14 cellular contexts compared by ENCODE assay signal in genomic region chr17:47700471-47701449, GRCh38. TPM values are rescaled to one million over a fixed set of nuclear protein-coding genes. Genes with fewer than 3 reads are reported as not detected.
DNase-seq lines count a peak whose midpoint lies in the region; ATAC-seq lines count a peak whose summit lies in the region.
"Had no signal": no experiment of that assay in that cellular context is flagged by ENCODE, and none has a peak within 500 bp of the region (broad histone marks: within the 10 kb centered on the region; RNA-seq: fewer than 3 reads in every experiment).

No MANE protein-coding gene starts in this region.

- intact Hi-C loops in Right ventricle myocardium superior (cut with DNase I): no loop called here
- intact Hi-C loops in right cardiac atrium (cut with DNase I): loop anchor here in 1 of 4 donors (10.0 kb wide), 1 partner anchor 94 kb away; no protein-coding TSS in a partner anchor
- intact Hi-C loops in naive thymus-derived CD4-positive, alpha-beta T cell (cut with micrococcal nuclease): no loop called here
- intact Hi-C loops in aorta (cut with DNase I): no loop called here

- H3K36me3 ChIP-seq in naive thymus-derived CD4-positive, alpha-beta T cell (ENCODE audit: control insufficient read depth in 2 of 3, insufficient read depth in 3 of 3, low read length in 3 of 3): no peaks in the 10 kb centered on the region
- no peaks in the 10 kb centered on the region for H3K36me3 ChIP-seq in aorta (ENCODE audit: control insufficient read depth in 1 of 2, insufficient read depth in 2 of 2, low read length in 1 of 2)

- peak overlapping the region; percentile 87 for H3K27ac Mint-ChIP-seq in activated CD8-positive, alpha-beta T cell treated with anti-CD3 and anti-CD28 coated beads, Interleukin-2, amount 10 ng/mL, durations not matched to agents 7 days and 5 days
- peak overlapping the region in 3 of 9 donors; percentile 37 to 82 (median 78) for H3K27ac Mint-ChIP-seq in naive thymus-derived CD4-positive, alpha-beta T cell

- 86% methylated on average over 13 of the region's 13 CpGs for WGBS in right cardiac atrium
- WGBS in aorta, 2 donors: 89 to 94% methylated on average over 13 of the region's 13 CpGs

- H3K4me3 ChIP-seq in right cardiac atrium (ENCODE audit: low read length) (no peak overlapping the region), aorta (ENCODE audit: low read length in 2 of 2) (no peak overlapping the region)
- H3K4me3 ChIP-seq in naive thymus-derived CD4-positive, alpha-beta T cell (ENCODE audit: low read length): no peak overlapping the region

- H3K4me1 ChIP-seq in right cardiac atrium (ENCODE audit: control insufficient read depth, insufficient read depth, low read length) (no peaks in the 10 kb centered on the region), aorta (ENCODE audit: control insufficient read depth in 1 of 2, insufficient read depth in 2 of 2, low read length in 2 of 2) (no peaks in the 10 kb centered on the region)
- H3K4me1 ChIP-seq in naive thymus-derived CD4-positive, alpha-beta T cell (ENCODE audit: control insufficient read depth in 2 of 2, insufficient read depth in 2 of 2, low read length in 2 of 2): peaks cover 35 to 61% of the 10 kb centered on the region in 2 donors

- H3K36me3 Mint-ChIP-seq in activated CD8-positive, alpha-beta T cell treated with anti-CD3 and anti-CD28 coated beads, Interleukin-2, amount 10 ng/mL, durations not matched to agents 7 days and 5 days (ENCODE audit: low read depth): no peaks in the 10 kb centered on the region
- H3K36me3 Mint-ChIP-seq in naive thymus-derived CD4-positive, alpha-beta T cell: no peaks in the 10 kb centered on the region

- peak overlapping the region; percentile 33 for H3K4me3 Mint-ChIP-seq in activated CD8-positive, alpha-beta T cell treated with anti-CD3 and anti-CD28 coated beads, Interleukin-2, amount 10 ng/mL, durations not matched to agents 7 days and 5 days
- H3K4me3 Mint-ChIP-seq in naive thymus-derived CD4-positive, alpha-beta T cell: peak overlapping the region in 2 of 10 donors; percentile 35 to 78

- H3K27me3 Mint-ChIP-seq in activated CD8-positive, alpha-beta T cell treated with anti-CD3 and anti-CD28 coated beads, Interleukin-2, amount 10 ng/mL, durations not matched to agents 7 days and 5 days (ENCODE audit: low read depth): no peaks in the 10 kb centered on the region
- no peaks in the 10 kb centered on the region for H3K27me3 Mint-ChIP-seq in naive thymus-derived CD4-positive, alpha-beta T cell

- POLR2A ChIA-PET in activated CD8-positive, alpha-beta T cell treated with anti-CD3 and anti-CD28 coated beads, Interleukin-2, amount 10 ng/mL, durations not matched to agents 7 days and 5 days (lab: Charles Lee): interaction anchor here (0.7 to 4.4 kb wide), 10 partner anchors 8 to 195 kb away, joined by 3 to 34 read pairs (median 6); partner anchors contain the start of genes LRRC46, MRPL10 and TBX21
- POLR2A ChIA-PET in naive thymus-derived CD4-positive, alpha-beta T cell (lab: Charles Lee): interaction anchor here (0.7 to 0.9 kb wide), 4 partner anchors 15 to 32 kb away, joined by 3 to 5 read pairs (median 4); partner anchors contain the start of gene TBX21

- H3K27me3 ChIP-seq in right cardiac atrium (ENCODE audit: control insufficient read depth, insufficient read depth) (no peaks in the 10 kb centered on the region), aorta (ENCODE audit: control insufficient read depth in 1 of 2, insufficient read depth in 2 of 2, low read length in 1 of 2) (no peaks in the 10 kb centered on the region)
- H3K27me3 ChIP-seq in naive thymus-derived CD4-positive, alpha-beta T cell (ENCODE audit: control insufficient read depth in 2 of 2, insufficient read depth in 2 of 2, low read length in 2 of 2): no peaks in the 10 kb centered on the region

- no peaks in the 10 kb centered on the region for H3K9me3 Mint-ChIP-seq in activated CD8-positive, alpha-beta T cell treated with anti-CD3 and anti-CD28 coated beads, Interleukin-2, amount 10 ng/mL, durations not matched to agents 7 days and 5 days (ENCODE audit: insufficient read depth)
- H3K9me3 Mint-ChIP-seq in naive thymus-derived CD4-positive, alpha-beta T cell: no peaks in the 10 kb centered on the region

- no peaks in the 10 kb centered on the region for H3K9me3 ChIP-seq in right cardiac atrium (ENCODE audit: control insufficient read depth, low read length)
- no peaks in the 10 kb centered on the region for H3K9me3 ChIP-seq in naive thymus-derived CD4-positive, alpha-beta T cell (ENCODE audit: control insufficient read depth in 2 of 3, low read length in 3 of 3)
- H3K9me3 ChIP-seq in aorta (ENCODE audit: control insufficient read depth, low read length): no peaks in the 10 kb centered on the region

- CTCF ChIA-PET in activated CD8-positive, alpha-beta T cell treated with anti-CD3 and anti-CD28 coated beads, Interleukin-2, amount 10 ng/mL, durations not matched to agents 7 days and 5 days (lab: Charles Lee): interaction anchor here (0.6 to 12.8 kb wide), 15 partner anchors 8 to 101 kb away, joined by 3 to 474 read pairs (median 5); partner anchors contain the start of genes KPNB1 and TBX21
- CTCF ChIA-PET in naive thymus-derived CD4-positive, alpha-beta T cell (lab: Charles Lee): interaction anchor here (1.0 to 4.0 kb wide), 5 partner anchors 13 to 41 kb away, joined by 3 to 21 read pairs (median 4); no protein-coding TSS in a partner anchor

- ATAC-seq in Right ventricle myocardium superior (ENCODE audit: poor library complexity) (no peak), right cardiac atrium (no peak), aorta (ENCODE audit: low FRiP score) (no peak), HG02798 (IDR thresholded peaks at IDR 0.05; ENCODE audit: poor library complexity, unreplicated experiment) (no peak), GM18519 (IDR thresholded peaks at IDR 0.05; ENCODE audit: low FRiP score, unreplicated experiment) (no peak), HG03139 (IDR thresholded peaks at IDR 0.05; ENCODE audit: unreplicated experiment) (no peak)
- peak; percentile 48 for ATAC-seq in activated CD8-positive, alpha-beta T cell treated with anti-CD3 and anti-CD28 coated beads, Interleukin-2, amount 10 ng/mL, durations not matched to agents 7 days and 5 days
- ATAC-seq in naive thymus-derived CD4-positive, alpha-beta T cell: peak; percentile 15
- ATAC-seq: activated CD4-positive, CD25-positive, alpha-beta regulatory T cell treated with anti-CD3 and anti-CD28 coated beads, Interleukin-2, amount 50 U/mL, for 24 hours had no signal

- DNase-seq in Right ventricle myocardium superior: peak; percentile 30
- no peak for DNase-seq in right cardiac atrium
- peak; percentile 62 for DNase-seq in activated CD8-positive, alpha-beta T cell treated with anti-CD3 and anti-CD28 coated beads, Interleukin-2, amount 10 ng/mL, durations not matched to agents 7 days and 5 days
- no peak for DNase-seq in naive thymus-derived CD4-positive, alpha-beta T cell
- peak; percentile 33 to 51 for DNase-seq in aorta
- DNase-seq: central memory CD4-positive, alpha-beta T cell; DMS 273 treated with DMSO at 0.1 percent for 48 hours; NCI-H1105 treated with DMSO at 0.1 percent for 48 hours had no signal

- H3K4me1 Mint-ChIP-seq in activated CD8-positive, alpha-beta T cell treated with anti-CD3 and anti-CD28 coated beads, Interleukin-2, amount 10 ng/mL, durations not matched to agents 7 days and 5 days (ENCODE audit: low read depth): peaks cover 67% of the 10 kb centered on the region
- H3K4me1 Mint-ChIP-seq in naive thymus-derived CD4-positive, alpha-beta T cell: peaks cover 31 to 66% (median 38%) of the 10 kb centered on the region in 7 donors

- H3K27ac ChIP-seq in right cardiac atrium (ENCODE audit: low read length): no peak overlapping the region
- H3K27ac ChIP-seq in naive thymus-derived CD4-positive, alpha-beta T cell (ENCODE audit: low read depth, low read length): peak overlapping the region; percentile 10
- H3K27ac ChIP-seq in aorta (ENCODE audit: low read depth in 1 of 2, low read length in 2 of 2): no peak overlapping the region
- H3K27ac ChIP-seq: HL-60 had no signal

RNA-seq across cellular contexts. Expression of gene TBKBP1, which starts 6.8 kb away (rescaled TPM):
- 16.3 TPM for total RNA-seq in Right ventricle myocardium superior
- total RNA-seq in right cardiac atrium: 10 to 100 TPM; 17.5 to 25.2 (median 21.0) TPM
- polyA plus RNA-seq in right cardiac atrium: 27.0 TPM
- 1 to 10 TPM; 2.4 to 3.7 TPM for total RNA-seq in activated CD8-positive, alpha-beta T cell treated with anti-CD3 and anti-CD28 coated beads, Interleukin-2, amount 10 ng/mL, durations not matched to agents 7 days and 5 days
- total RNA-seq in naive thymus-derived CD4-positive, alpha-beta T cell: 10 to 100 TPM in 1 of 5 experiments, 1 to 10 TPM in 4; 1.9 to 13.3 (median 2.9) TPM
- under 1 TPM in 1 of 2 donors, not detected in 1; 0.08 TPM for polyA plus RNA-seq in naive thymus-derived CD4-positive, alpha-beta T cell
- total RNA-seq in aorta: 10 to 100 TPM; 13.2 to 20.2 TPM
- 10 to 100 TPM in 1 of 2 donors, 1 to 10 TPM in 1; 9.3 to 16.2 TPM for polyA plus RNA-seq in aorta

RNA-seq across cellular contexts. Expression of gene TBX21, which starts 32.3 kb away (rescaled TPM):
- total RNA-seq in Right ventricle myocardium superior: 0.32 TPM
- total RNA-seq in right cardiac atrium: under 1 TPM in 3 of 4 donors, not detected in 1; 0.14 to 0.60 (median 0.38) TPM
- 0.14 TPM for polyA plus RNA-seq in right cardiac atrium
- total RNA-seq in activated CD8-positive, alpha-beta T cell treated with anti-CD3 and anti-CD28 coated beads, Interleukin-2, amount 10 ng/mL, durations not matched to agents 7 days and 5 days: 10 to 100 TPM; 27.4 to 27.5 TPM
- 10 to 100 TPM in 2 of 5 experiments, 1 to 10 TPM in 3; 1.3 to 38.6 (median 4.5) TPM for total RNA-seq in naive thymus-derived CD4-positive, alpha-beta T cell
- under 1 TPM; 0.13 to 0.43 TPM for polyA plus RNA-seq in naive thymus-derived CD4-positive, alpha-beta T cell
- total RNA-seq in aorta: under 1 TPM; 0.39 to 0.99 TPM
- polyA plus RNA-seq in aorta: not detected
- total RNA-seq: fibroblast of villous mesenchyme had no signal

RNA-seq across cellular contexts. Expression of gene KPNB1, which starts 51.0 kb away (rescaled TPM):
- total RNA-seq in Right ventricle myocardium superior (160 TPM), right cardiac atrium (100 to 1,000 TPM; 134 to 175 (median 167) TPM), aorta (100 to 1,000 TPM; 171 to 202 TPM)
- polyA plus RNA-seq in right cardiac atrium (50.0 TPM), aorta (10 to 100 TPM; 39.4 to 58.9 TPM)
- 100 to 1,000 TPM; 413 to 427 TPM for total RNA-seq in activated CD8-positive, alpha-beta T cell treated with anti-CD3 and anti-CD28 coated beads, Interleukin-2, amount 10 ng/mL, durations not matched to agents 7 days and 5 days
- 100 to 1,000 TPM; 185 to 465 (median 255) TPM for total RNA-seq in naive thymus-derived CD4-positive, alpha-beta T cell
- 10 to 100 TPM; 21.1 to 30.0 TPM for polyA plus RNA-seq in naive thymus-derived CD4-positive, alpha-beta T cell

Comparison
In these comparisons a context has a peak if more than half of its experiments do, and no peak if none do; other contexts are left out.
1. DNase-seq: peak in Right ventricle myocardium superior (single experiment), activated CD8-positive, alpha-beta T cell treated with anti-CD3 and anti-CD28 coated beads, Interleukin-2, amount 10 ng/mL, durations not matched to agents 7 days and 5 days (single experiment) and aorta (2 of 2); none in right cardiac atrium (0 of 3) and naive thymus-derived CD4-positive, alpha-beta T cell (0 of 9).
2. ATAC-seq: peak in activated CD8-positive, alpha-beta T cell treated with anti-CD3 and anti-CD28 coated beads, Interleukin-2, amount 10 ng/mL, durations not matched to agents 7 days and 5 days (single experiment) and naive thymus-derived CD4-positive, alpha-beta T cell (single experiment); none in Right ventricle myocardium superior (single experiment), right cardiac atrium (0 of 2), aorta (single experiment), HG02798 (single experiment), GM18519 (single experiment) and HG03139 (single experiment).